ENCODE assay signal across 1 cellular context in the genomic region with DNA sequence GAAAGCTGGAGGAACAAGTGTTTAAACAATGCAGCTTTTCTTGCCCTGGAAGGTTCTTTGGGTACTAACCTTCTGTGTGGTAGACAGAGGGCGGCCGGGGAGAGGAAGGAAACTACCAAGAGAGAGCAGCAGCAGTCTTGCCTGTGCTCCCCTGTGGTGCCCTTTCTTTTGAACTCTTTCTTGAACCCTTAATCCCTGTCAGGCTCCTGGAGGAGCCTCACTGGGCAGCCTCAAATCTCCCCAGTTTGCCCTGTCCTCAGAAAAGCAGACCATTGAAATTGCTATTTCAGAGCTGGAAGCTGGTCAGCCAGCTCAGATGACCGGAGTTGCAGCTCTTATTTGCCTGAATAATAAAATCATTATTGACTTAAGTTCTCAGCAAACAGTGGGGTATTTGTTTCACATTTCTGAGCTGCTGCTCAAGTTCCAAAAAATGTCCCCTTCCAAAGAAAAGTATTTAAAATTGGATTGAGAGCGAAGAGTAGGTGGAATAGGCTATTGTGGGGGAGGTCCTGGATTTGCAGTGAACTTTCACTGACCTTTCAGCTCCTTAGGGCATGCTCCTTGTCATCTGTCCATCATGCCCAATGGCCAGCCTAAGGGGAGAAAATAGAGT.
TF ChIP-seq lines count a peak whose summit lies in the region.

No MANE protein-coding gene starts in this region.

TF ChIP-seq in HCT116, 20 proteins besides CTCF, POLR2A, EP300 and RAD21 (continued from another document):
- TF ChIP-seq REST (IDR thresholded peaks at IDR 0.05; ENCODE audit: low read depth) (no peak), ZFX (IDR thresholded peaks at IDR 0.05) (no peak), EZH2phosphoT487 (IDR thresholded peaks at IDR 0.05; ENCODE audit: borderline replicate concordance) (no peak), ZNF274 (IDR thresholded peaks at IDR 0.05; ENCODE audit: low read depth, low read length) (no peak), ATF3 (IDR thresholded peaks at IDR 0.05) (no peak), FOSL1 (IDR thresholded peaks at IDR 0.05; ENCODE audit: low read depth) (no peak), EGR1 (IDR thresholded peaks at IDR 0.05; ENCODE audit: low read depth) (no peak)
- TF ChIP-seq, protein P1, sequence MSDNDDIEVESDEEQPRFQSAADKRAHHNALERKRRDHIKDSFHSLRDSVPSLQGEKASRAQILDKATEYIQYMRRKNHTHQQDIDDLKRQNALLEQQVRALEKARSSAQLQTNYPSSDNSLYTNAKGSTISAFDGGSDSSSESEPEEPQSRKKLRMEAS (IDR thresholded peaks at IDR 0.05) = no peak
